8 cellular contexts compared by ENCODE assay signal in the genomic region with DNA sequence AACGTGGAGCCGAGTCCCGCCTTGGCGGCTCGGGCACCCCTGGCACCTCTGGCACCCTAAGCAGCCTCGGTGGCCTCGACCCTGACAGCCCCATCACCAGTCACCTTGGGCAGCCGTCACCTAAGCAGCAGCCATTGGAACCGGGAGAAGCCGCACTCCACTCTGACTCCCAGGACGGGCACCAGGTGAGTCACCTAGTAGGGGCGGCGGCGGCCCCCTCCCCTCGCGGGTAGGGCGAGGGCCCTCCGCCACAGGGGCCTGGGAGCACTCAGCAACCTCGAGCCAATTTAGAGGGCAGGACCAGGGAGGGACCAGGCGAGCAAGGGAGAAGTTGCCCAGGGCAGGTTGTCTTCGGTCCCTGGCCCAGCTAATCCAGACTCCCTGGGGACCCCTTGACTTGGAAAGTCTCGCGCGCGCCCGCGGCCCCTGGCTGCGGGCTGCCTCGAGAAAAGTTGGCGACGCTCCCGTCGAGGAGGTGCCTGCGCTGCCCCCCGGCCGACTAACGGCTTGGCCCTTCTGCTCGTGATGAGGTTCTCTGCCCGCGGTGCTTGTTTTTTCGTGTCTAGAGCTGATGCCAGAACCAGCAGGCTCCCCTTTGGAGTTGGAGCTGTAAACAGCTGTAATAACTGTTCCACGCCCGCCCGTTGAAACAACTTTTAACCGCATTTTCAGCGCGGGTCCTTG. TPM values are rescaled to one million over a fixed set of nuclear protein-coding genes. Genes with fewer than 3 reads are reported as not detected.
A peak's percentile ranks its signal among the peaks of the same experiment; 100 is the strongest.
DNase-seq lines count a peak whose midpoint lies in the region; ATAC-seq, FAIRE-seq and TF ChIP-seq lines count a peak whose summit lies in the region.

No MANE protein-coding gene starts in this region.

- H3K4me3 Mint-ChIP-seq in activated B cell treated with CpG ODN at 0.5 μM for 24 hours: peak overlapping the region; percentile 77

- peaks cover 12% of the 10 kb centered on the region for H3K27me3 Mint-ChIP-seq in activated B cell treated with CpG ODN at 0.5 μM for 24 hours

- POLR2A ChIA-PET in activated B cell treated with CpG ODN at 0.5 μM for 24 hours (lab: Charles Lee): no interaction called here
- POLR2A ChIA-PET in endothelial cell of umbilical vein (lab: Charles Lee): interaction anchor here (0.6 kb wide), 1 partner anchor 35 kb away, joined by 4 read pairs; no protein-coding TSS in a partner anchor

- intact Hi-C loops in activated B cell treated with CpG ODN at 0.5 μM for 24 hours (cut with micrococcal nuclease): no loop called here
- intact Hi-C loops in endothelial cell of umbilical vein (cut with micrococcal nuclease): loop anchor here (1.0 kb wide), 1 partner anchor 480 kb away; no protein-coding TSS in a partner anchor
- intact Hi-C loops in vagina (cut with DNase I): no loop called here

- peaks cover 9 to 15% of the 10 kb centered on the region in 2 experiments for H3K27me3 ChIP-seq in endothelial cell of umbilical vein (ENCODE audit: control insufficient read depth in 2 of 2, insufficient read depth in 2 of 2, low read length in 2 of 2)
- H3K27me3 ChIP-seq in muscle layer of duodenum (ENCODE audit: low read depth, low read length): no peaks in the 10 kb centered on the region
- no peaks in the 10 kb centered on the region for H3K27me3 ChIP-seq in vagina

- H3K9me1 ChIP-seq in endothelial cell of umbilical vein (replicated peaks; ENCODE audit: control insufficient read depth, extremely low read depth, insufficient read depth, low read length): no peaks in the 10 kb centered on the region

- dilution Hi-C loops in endothelial cell of umbilical vein (cut with MboI; ENCODE audit: extremely low pct_ligation_motif_present, low sequenced_read_pairs): no loop called here

- H3K27ac ChIP-seq in endothelial cell of umbilical vein (ENCODE audit: insufficient read depth, low read depth, low read length) (no peak overlapping the region), muscle layer of duodenum (ENCODE audit: low read length) (no peak overlapping the region), vagina (peak overlapping the region; percentile 55)

- H3K4me2 ChIP-seq in endothelial cell of umbilical vein (ENCODE audit: insufficient read depth, low read length): peak overlapping the region; percentile 25

- H3K36me3 Mint-ChIP-seq in activated B cell treated with CpG ODN at 0.5 μM for 24 hours (ENCODE audit: low read depth): no peaks in the 10 kb centered on the region

- ATAC-seq in HG02759 (IDR thresholded peaks at IDR 0.05; ENCODE audit: unreplicated experiment) (peak; percentile 25), activated B cell treated with CpG ODN at 0.5 μM for 24 hours (ENCODE audit: low read depth) (no peak), HG03196 (IDR thresholded peaks at IDR 0.05; ENCODE audit: unreplicated experiment) (no peak), GM19395 (IDR thresholded peaks at IDR 0.05; ENCODE audit: unreplicated experiment) (no peak)

- H3K9ac ChIP-seq in endothelial cell of umbilical vein (replicated peaks; ENCODE audit: extremely low read depth, insufficient read depth, low read length): no peak overlapping the region

- TF ChIP-seq POLR2A in endothelial cell of umbilical vein (IDR thresholded peaks at IDR 0.05; ENCODE audit: low read depth, low read length) (no peak), vagina (IDR thresholded peaks at IDR 0.05) (no peak)

- H3K4me1 ChIP-seq in endothelial cell of umbilical vein (ENCODE audit: control insufficient read depth, extremely low read depth, insufficient read depth, low read length) (no peaks in the 10 kb centered on the region), muscle layer of duodenum (ENCODE audit: control insufficient read depth in 1 of 2, insufficient read depth in 2 of 2, low read length in 2 of 2) (peaks cover 0 to 4% of the 10 kb centered on the region in 2 donors), vagina (no peaks in the 10 kb centered on the region)

- BruUV-seq in endothelial cell of umbilical vein (replicated peaks; lab: Mats Ljungman, UMichigan): no TSS peak

- no peaks in the 10 kb centered on the region for H3K79me2 ChIP-seq in endothelial cell of umbilical vein (ENCODE audit: control insufficient read depth, insufficient read depth, low read length)

- H3K4me3 ChIP-seq in endothelial cell of umbilical vein (replicated peaks in 1 of 3; ENCODE audit: insufficient read depth in 1 of 3, low read depth in 1 of 3, low read length in 3 of 3): peak overlapping the region in 2 of 3 experiments; percentile 32 to 47
- H3K4me3 ChIP-seq in muscle layer of duodenum (ENCODE audit: low read depth in 1 of 2, low read length in 2 of 2): peak overlapping the region; percentile 37 to 78
- peak overlapping the region; percentile 49 to 58 for H3K4me3 ChIP-seq in vagina

- CTCF ChIA-PET in activated B cell treated with CpG ODN at 0.5 μM for 24 hours (lab: Charles Lee) (no interaction called here), endothelial cell of umbilical vein (lab: Charles Lee) (interaction anchor here (0.6 to 4.6 kb wide), 3 partner anchors 11 to 414 kb away, joined by 3 to 33 read pairs (median 4); no protein-coding TSS in a partner anchor)

- H3K9me3 ChIP-seq in endothelial cell of umbilical vein (replicated peaks; ENCODE audit: control insufficient read depth, insufficient read depth, low read length) (no peaks in the 10 kb centered on the region), muscle layer of duodenum (ENCODE audit: control insufficient read depth in 1 of 2, low read length in 2 of 2) (no peaks in the 10 kb centered on the region), vagina (no peaks in the 10 kb centered on the region)

- H3K27ac Mint-ChIP-seq in activated B cell treated with CpG ODN at 0.5 μM for 24 hours: no peak overlapping the region

- H4K20me1 ChIP-seq in endothelial cell of umbilical vein (replicated peaks; ENCODE audit: control insufficient read depth, extremely low read depth, insufficient read depth, low read length): no peaks in the 10 kb centered on the region

- H2AFZ ChIP-seq in endothelial cell of umbilical vein (ENCODE audit: low read depth, low read length): peak overlapping the region; percentile 80

- no peak for FAIRE-seq in endothelial cell of umbilical vein (lab: Jason Lieb, UNC)

- no peaks in the 10 kb centered on the region for H3K36me3 ChIP-seq in endothelial cell of umbilical vein (ENCODE audit: control insufficient read depth in 2 of 2, extremely low read depth in 1 of 2, insufficient read depth in 2 of 2, low read length in 2 of 2)
- H3K36me3 ChIP-seq in muscle layer of duodenum (ENCODE audit: control insufficient read depth in 1 of 2, insufficient read depth in 2 of 2, low read length in 2 of 2): no peaks in the 10 kb centered on the region
- no peaks in the 10 kb centered on the region for H3K36me3 ChIP-seq in vagina

- DNase-seq in activated B cell treated with CpG ODN at 0.5 μM for 24 hours (peak; percentile 10), endothelial cell of umbilical vein (ENCODE audit: low read depth, low spot score) (peak; percentile 0), vagina (ENCODE audit: extremely low spot score in 2 of 2) (no peak), SK-N-DZ (ENCODE audit: low spot score) (no peak)

- no peak for TF ChIP-seq CTCF in activated B cell treated with CpG ODN at 0.5 μM for 24 hours (IDR thresholded peaks at IDR 0.05)
- TF ChIP-seq CTCF in endothelial cell of umbilical vein (IDR thresholded peaks at IDR 0.05; ENCODE audit: extremely low read depth in 1 of 2, insufficient read depth in 1 of 2, low read depth in 1 of 2, low read length in 2 of 2): no peak
- no peak for TF ChIP-seq CTCF in vagina (IDR thresholded peaks at IDR 0.05)

- H3K4me1 Mint-ChIP-seq in activated B cell treated with CpG ODN at 0.5 μM for 24 hours: peaks cover 9% of the 10 kb centered on the region

- H3K9me3 Mint-ChIP-seq in activated B cell treated with CpG ODN at 0.5 μM for 24 hours: no peaks in the 10 kb centered on the region

TF ChIP-seq in endothelial cell of umbilical vein, 7 proteins besides CTCF, POLR2A, EP300 and RAD21:
- TF ChIP-seq, protein P1, sequence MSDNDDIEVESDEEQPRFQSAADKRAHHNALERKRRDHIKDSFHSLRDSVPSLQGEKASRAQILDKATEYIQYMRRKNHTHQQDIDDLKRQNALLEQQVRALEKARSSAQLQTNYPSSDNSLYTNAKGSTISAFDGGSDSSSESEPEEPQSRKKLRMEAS (IDR thresholded peaks at IDR 0.05; ENCODE audit: insufficient read depth, insufficient read length): no peak
- no peak for TF ChIP-seq GATA2 (IDR thresholded peaks at IDR 0.05; ENCODE audit: insufficient read depth, insufficient read length, low read depth, low read length)
- TF ChIP-seq EZH2 (IDR thresholded peaks at IDR 0.05; ENCODE audit: borderline replicate concordance, low read depth, low read length, severe bottlenecking): peak; percentile 35
- TF ChIP-seq FOS (IDR thresholded peaks at IDR 0.05; ENCODE audit: borderline replicate concordance, insufficient read depth, low read length): no peak
- TF ChIP-seq MYC (IDR thresholded peaks at IDR 0.05; ENCODE audit: low read depth, low read length): no peak
- TF ChIP-seq JUN (IDR thresholded peaks at IDR 0.05; ENCODE audit: borderline replicate concordance, insufficient read depth, insufficient read length, low read depth): no peak
- no peak for TF ChIP-seq POLR2AphosphoS5 (IDR thresholded peaks at IDR 0.05; ENCODE audit: insufficient read depth, low read depth, low read length)

RNA-seq across cellular contexts. Expression of a gene that starts 0.7 kb away (rescaled TPM):
- total RNA-seq in activated B cell treated with CpG ODN at 0.5 μM for 24 hours (not detected in 2 replicates), endothelial cell of umbilical vein (0.44 and 1.2 TPM in 2 replicates), vagina (6.1 TPM)
- 0.29 and 0.37 TPM in 2 replicates for polyA plus RNA-seq in endothelial cell of umbilical vein
- 0.28 and 0.35 TPM in 2 replicates for polyA plus RNA-seq in endothelial cell of umbilical vein (2011; cell fraction: cytosol; rRNA removed)
- 0.58 and 0.64 TPM in 2 replicates for polyA plus RNA-seq in endothelial cell of umbilical vein (2011; cell fraction: nucleus; rRNA removed)
- 0.42 and 0.54 TPM in 2 replicates for polyA plus RNA-seq in endothelial cell of umbilical vein (2012)
- polyA minus RNA-seq in endothelial cell of umbilical vein: 0.36 and 0.78 TPM in 2 replicates
- not detected for polyA minus RNA-seq in endothelial cell of umbilical vein (2011; cell fraction: cytosol; rRNA and poly(A)+ RNA removed)
- 1.4 TPM in 2 replicates for polyA minus RNA-seq in endothelial cell of umbilical vein (2011; cell fraction: nucleus; rRNA and poly(A)+ RNA removed)
- polyA plus RNA-seq in SK-N-DZ (2014; cell fraction: cytosol; rRNA removed): 0.67 and 1.1 TPM in 2 replicates
- 1.3 and 2.0 TPM in 2 replicates for polyA plus RNA-seq in SK-N-DZ (2014; cell fraction: nucleus; rRNA removed)

Comparison
In these comparisons a context has a peak if more than half of its experiments do, and no peak if none do; other contexts are left out.
1. DNase-seq: peak in activated B cell treated with CpG ODN at 0.5 μM for 24 hours (single experiment) and endothelial cell of umbilical vein (single experiment); none in vagina (0 of 2) and SK-N-DZ (single experiment).
2. Peak in every context shown above with its lines, with median percentiles within 50 percentile points of each other: H3K4me3 ChIP-seq.